In genomic region chr5:112154940-112155686, GRCh38 we compare ENCODE assay signal across 19 cellular contexts.
DNase-seq lines count a peak whose midpoint lies in the region; ATAC-seq, FAIRE-seq and TF ChIP-seq lines count a peak whose summit lies in the region.
"Had no signal": no experiment of that assay in that cellular context is flagged by ENCODE, and none has a peak within 500 bp of the region (broad histone marks: within the 10 kb centered on the region; RNA-seq: fewer than 3 reads in every experiment).

No MANE protein-coding gene starts in this region.

- no peaks in the 10 kb centered on the region for H3K27me3 Mint-ChIP-seq in activated CD4-positive, alpha-beta T cell treated with anti-CD3 and anti-CD28 coated beads for 36 hours
- peaks cover 0 to 8% (median under 1%) of the 10 kb centered on the region in 5 donors for H3K27me3 Mint-ChIP-seq in naive thymus-derived CD4-positive, alpha-beta T cell
- peaks cover 8% of the 10 kb centered on the region for H3K27me3 Mint-ChIP-seq in stimulated activated memory B cell treated with anti-CD40 and anti-IgM and Interleukin-4, amounts not matched to agents 10 μg/mL and 1 μg/mL and 100 μg/mL, for 72 hours

- no peaks in the 10 kb centered on the region for H3K9me3 Mint-ChIP-seq in activated CD4-positive, alpha-beta T cell treated with anti-CD3 and anti-CD28 coated beads for 36 hours (ENCODE audit: low read depth)
- no peaks in the 10 kb centered on the region for H3K9me3 Mint-ChIP-seq in naive thymus-derived CD4-positive, alpha-beta T cell
- H3K9me3 Mint-ChIP-seq in stimulated activated memory B cell treated with anti-CD40 and anti-IgM and Interleukin-4, amounts not matched to agents 10 μg/mL and 1 μg/mL and 100 μg/mL, for 72 hours = peaks cover 3% of the 10 kb centered on the region

- no peak overlapping the region for H3K4me3 Mint-ChIP-seq in activated CD4-positive, alpha-beta T cell treated with anti-CD3 and anti-CD28 coated beads for 36 hours
- H3K4me3 Mint-ChIP-seq in naive thymus-derived CD4-positive, alpha-beta T cell = no peak overlapping the region
- H3K4me3 Mint-ChIP-seq in stimulated activated memory B cell treated with anti-CD40 and anti-IgM and Interleukin-4, amounts not matched to agents 10 μg/mL and 1 μg/mL and 100 μg/mL, for 72 hours = no peak overlapping the region
- H3K4me3 Mint-ChIP-seq: T-helper 17 cell had no signal

- H3K9me1 ChIP-seq in K562 (ENCODE audit: control insufficient read depth, insufficient read depth, low read length) = no peaks in the 10 kb centered on the region

- H3K9me3 ChIP-seq in K562 (replicated peaks; ENCODE audit: control insufficient read depth, insufficient read depth, low read depth, low read length) (no peaks in the 10 kb centered on the region), smooth muscle cell (replicated peaks; ENCODE audit: low read depth) (no peaks in the 10 kb centered on the region)
- no peaks in the 10 kb centered on the region for H3K9me3 ChIP-seq in naive thymus-derived CD4-positive, alpha-beta T cell (ENCODE audit: control insufficient read depth in 2 of 3, low read length in 3 of 3)
- H3K9me3 ChIP-seq: HAP-1, mucosa of descending colon, transverse colon had no signal

- DNase-seq in activated CD4-positive, alpha-beta T cell treated with anti-CD3 and anti-CD28 coated beads for 36 hours = no peak
- no peak for DNase-seq in activated CD4-positive, alpha-beta T cell treated with anti-CD3 and anti-CD28 coated beads, Interleukin-2, amount 50 U/mL, for 4 hours
- DNase-seq in HT1080 (ENCODE audit: low read depth) (peak; percentile 82), K562 (ENCODE audit: extremely low read depth in 1 of 4, low spot score in 3 of 4) (no peak), activated gamma-delta T cell treated with Interleukin-2 at 50 U/mL for 16 hours (no peak), smooth muscle cell (lab: John Stamatoyannopoulos, UW; ENCODE audit: unreplicated experiment) (no peak)
- no peak for DNase-seq in naive thymus-derived CD4-positive, alpha-beta T cell
- DNase-seq: activated CD4-positive, alpha-beta T cell treated with anti-CD3 and anti-CD28 coated beads for 1 hour; heart left ventricle; mucosa of descending colon; NCI-H1092; NK-92 treated with Interleukin-12 subunit alpha and Interleukin-12 subunit beta, amount 100 ng/mL, for 24 hours; occipital lobe; Right ventricle myocardium superior; stimulated activated CD4-positive, alpha-beta T cell treated with anti-CD3 and anti-CD28 coated beads, Interleukin-4, amount 100 ng/mL, for 1 hour; T-helper 17 cell; transverse colon had no signal

- no peak for TF ChIP-seq CTCF in K562 (IDR thresholded peaks at IDR 0.05 in 2 of 3, conservative IDR thresholded peaks at IDR 0.05 in 1 of 3; ENCODE audit: insufficient read depth in 2 of 3, low read depth in 1 of 3, low read length in 3 of 3)
- no peak for TF ChIP-seq CTCF in smooth muscle cell (IDR thresholded peaks at IDR 0.05; ENCODE audit: borderline replicate concordance, insufficient read depth, poor library complexity, severe bottlenecking)

- BruUV-seq in K562 (replicated peaks; lab: Mats Ljungman, UMichigan) = no TSS peak

- no peak for TF ChIP-seq RAD21 in K562 (CRISPR knock-in tag; conservative IDR thresholded peaks at IDR 0.05 in 1 of 2, IDR thresholded peaks at IDR 0.05 in 1 of 2)

- no peak for FAIRE-seq in K562 (lab: Jason Lieb, UNC)

- intact Hi-C loops in activated CD4-positive, alpha-beta T cell treated with anti-CD3 and anti-CD28 coated beads for 36 hours (cut with DNase I, micrococcal nuclease) = loop anchor here (2.0 to 10.0 kb wide), 5 partner anchors 398 to 940 kb away; partner anchors contain the start of gene NREP (in 1 of the 2)
- intact Hi-C loops in K562 (cut with micrococcal nuclease) = no loop called here
- intact Hi-C loops in naive thymus-derived CD4-positive, alpha-beta T cell (cut with micrococcal nuclease) = no loop called here

- H3K36me3 ChIP-seq in K562 (ENCODE audit: control insufficient read depth, insufficient read depth, low read length) (no peaks in the 10 kb centered on the region), smooth muscle cell (ENCODE audit: low read depth) (no peaks in the 10 kb centered on the region)
- no peaks in the 10 kb centered on the region for H3K36me3 ChIP-seq in naive thymus-derived CD4-positive, alpha-beta T cell (ENCODE audit: control insufficient read depth in 2 of 3, insufficient read depth in 3 of 3, low read length in 3 of 3)
- H3K36me3 ChIP-seq: HAP-1, heart left ventricle, transverse colon had no signal

- POLR2A ChIA-PET in activated CD4-positive, alpha-beta T cell treated with anti-CD3 and anti-CD28 coated beads for 36 hours (lab: Charles Lee) = interaction anchor here (0.7 kb wide), 1 partner anchor 9 kb away, joined by 3 read pairs; no protein-coding TSS in a partner anchor
- POLR2A ChIA-PET in K562 (lab: Yijun Ruan, JAX) = no interaction called here
- POLR2A ChIA-PET in naive thymus-derived CD4-positive, alpha-beta T cell (lab: Charles Lee) = no interaction called here

- TF ChIP-seq EP300 in K562 (IDR thresholded peaks at IDR 0.05; ENCODE audit: low read length) = no peak

- H3K4me1 ChIP-seq in K562 (replicated peaks in 1 of 2; ENCODE audit: control insufficient read depth in 2 of 2, insufficient read depth in 2 of 2, low read length in 2 of 2) = 0 out of 5 replicates have a peak, but pooled peaks cover 0 to under 1% of the 10 kb centered on the region in 2 experiments
- no peaks in the 10 kb centered on the region for H3K4me1 ChIP-seq in naive thymus-derived CD4-positive, alpha-beta T cell (ENCODE audit: control insufficient read depth in 2 of 2, insufficient read depth in 2 of 2, low read length in 2 of 2)
- peaks cover 8% of the 10 kb centered on the region for H3K4me1 ChIP-seq in smooth muscle cell (ENCODE audit: low read depth)
- H3K4me1 ChIP-seq: transverse colon had no signal

- H3K36me3 Mint-ChIP-seq in activated CD4-positive, alpha-beta T cell treated with anti-CD3 and anti-CD28 coated beads for 36 hours (ENCODE audit: low read depth) = no peaks in the 10 kb centered on the region
- H3K36me3 Mint-ChIP-seq in naive thymus-derived CD4-positive, alpha-beta T cell = no peaks in the 10 kb centered on the region
- H3K36me3 Mint-ChIP-seq in stimulated activated memory B cell treated with anti-CD40 and anti-IgM and Interleukin-4, amounts not matched to agents 10 μg/mL and 1 μg/mL and 100 μg/mL, for 72 hours = no peaks in the 10 kb centered on the region

- H3K79me2 ChIP-seq in K562 (ENCODE audit: control insufficient read depth, insufficient read depth, low read length) (no peaks in the 10 kb centered on the region), smooth muscle cell (ENCODE audit: low read depth) (no peaks in the 10 kb centered on the region)

- TF ChIP-seq POLR2A in K562 (conservative IDR thresholded peaks at IDR 0.05) = no peak

- no peaks in the 10 kb centered on the region for H4K20me1 ChIP-seq in K562 (replicated peaks; ENCODE audit: control insufficient read depth, insufficient read depth, low read length)
- no peaks in the 10 kb centered on the region for H4K20me1 ChIP-seq in smooth muscle cell (ENCODE audit: low read depth)

- no peaks in the 10 kb centered on the region; a peak in 1 of 5 replicates for H3K27me3 ChIP-seq in K562 (ENCODE audit: control insufficient read depth in 2 of 2, insufficient read depth in 2 of 2, low read length in 2 of 2)
- H3K27me3 ChIP-seq in naive thymus-derived CD4-positive, alpha-beta T cell (ENCODE audit: control insufficient read depth in 2 of 2, insufficient read depth in 2 of 2, low read length in 2 of 2) = no peaks in the 10 kb centered on the region
- no peaks in the 10 kb centered on the region for H3K27me3 ChIP-seq in smooth muscle cell (ENCODE audit: low read depth)
- H3K27me3 ChIP-seq: heart left ventricle, transverse colon had no signal

- peaks cover 26% of the 10 kb centered on the region for H3K4me1 Mint-ChIP-seq in activated CD4-positive, alpha-beta T cell treated with anti-CD3 and anti-CD28 coated beads for 36 hours
- peaks cover under 1 to 3% (median under 1%) of the 10 kb centered on the region in 7 donors for H3K4me1 Mint-ChIP-seq in naive thymus-derived CD4-positive, alpha-beta T cell
- peaks cover 2% of the 10 kb centered on the region for H3K4me1 Mint-ChIP-seq in stimulated activated memory B cell treated with anti-CD40 and anti-IgM and Interleukin-4, amounts not matched to agents 10 μg/mL and 1 μg/mL and 100 μg/mL, for 72 hours

- no peak overlapping the region for H2AFZ ChIP-seq in K562 (ENCODE audit: low read depth, low read length)
- H2AFZ ChIP-seq in smooth muscle cell (ENCODE audit: low read depth) = no peak overlapping the region

- peak; percentile 84 for ATAC-seq in activated CD4-positive, alpha-beta T cell treated with anti-CD3 and anti-CD28 coated beads for 36 hours
- ATAC-seq in K562 = no peak
- ATAC-seq in naive thymus-derived CD4-positive, alpha-beta T cell = peak; percentile 50
- no peak for ATAC-seq in stimulated activated memory B cell treated with anti-CD40 and anti-IgM and Interleukin-4, amounts not matched to agents 10 μg/mL and 1 μg/mL and 100 μg/mL, for 72 hours
- ATAC-seq: heart left ventricle, mucosa of descending colon, T-helper 17 cell had no signal

- H3K4me3 ChIP-seq in K562 (no peak overlapping the region), smooth muscle cell (no peak overlapping the region)
- H3K4me3 ChIP-seq in naive thymus-derived CD4-positive, alpha-beta T cell (ENCODE audit: low read length) = no peak overlapping the region
- H3K4me3 ChIP-seq: HAP-1, heart left ventricle, mucosa of descending colon, transverse colon had no signal

- H3K4me2 ChIP-seq in K562 (ENCODE audit: insufficient read depth, low read length) = no peak overlapping the region
- H3K4me2 ChIP-seq in smooth muscle cell = no peak overlapping the region

- in situ Hi-C loops in K562 (cut with MboI) = no loop called here

- H3K9ac ChIP-seq in K562 (ENCODE audit: insufficient read depth in 1 of 2, low read depth in 2 of 2, low read length in 2 of 2) = no peak overlapping the region
- no peak overlapping the region for H3K9ac ChIP-seq in smooth muscle cell (ENCODE audit: low read depth)

- H3F3A ChIP-seq in smooth muscle cell (ENCODE audit: low read depth) = no peaks in the 10 kb centered on the region

- H3K27ac ChIP-seq in K562 (ENCODE audit: extremely low read depth, low read depth, low read length) = no peak overlapping the region
- no peak overlapping the region for H3K27ac ChIP-seq in naive thymus-derived CD4-positive, alpha-beta T cell (ENCODE audit: low read depth, low read length)
- no peak overlapping the region for H3K27ac ChIP-seq in smooth muscle cell (ENCODE audit: low read depth)
- H3K27ac ChIP-seq: heart left ventricle, transverse colon had no signal

- H3K27ac Mint-ChIP-seq in activated CD4-positive, alpha-beta T cell treated with anti-CD3 and anti-CD28 coated beads for 36 hours = peak overlapping the region; percentile 40
- H3K27ac Mint-ChIP-seq in naive thymus-derived CD4-positive, alpha-beta T cell = no peak overlapping the region
- no peak overlapping the region for H3K27ac Mint-ChIP-seq in stimulated activated memory B cell treated with anti-CD40 and anti-IgM and Interleukin-4, amounts not matched to agents 10 μg/mL and 1 μg/mL and 100 μg/mL, for 72 hours
- H3K27ac Mint-ChIP-seq: T-helper 17 cell had no signal

- CTCF ChIA-PET in activated CD4-positive, alpha-beta T cell treated with anti-CD3 and anti-CD28 coated beads for 36 hours (lab: Charles Lee) = no interaction called here
- CTCF ChIA-PET in K562 (lab: Yijun Ruan, JAX; ENCODE audit: low intra/inter-chr PET ratio) = interaction anchor here (0.7 kb wide), 1 partner anchor 38 kb away, joined by 3 read pairs; no protein-coding TSS in a partner anchor
- CTCF ChIA-PET in naive thymus-derived CD4-positive, alpha-beta T cell (lab: Charles Lee) = no interaction called here

Comparison
In these comparisons a context has a peak if more than half of its experiments do, and no peak if none do; other contexts are left out.
1. ATAC-seq: peak in activated CD4-positive, alpha-beta T cell treated with anti-CD3 and anti-CD28 coated beads for 36 hours (single experiment) and naive thymus-derived CD4-positive, alpha-beta T cell (single experiment); none in K562 (single experiment) and stimulated activated memory B cell treated with anti-CD40 and anti-IgM and Interleukin-4, amounts not matched to agents 10 μg/mL and 1 μg/mL and 100 μg/mL, for 72 hours (single experiment).
2. intact Hi-C loops: an anchor here in activated CD4-positive, alpha-beta T cell treated with anti-CD3 and anti-CD28 coated beads for 36 hours (2.0 to 10.0 kb wide); none called in K562 and naive thymus-derived CD4-positive, alpha-beta T cell.